In the genomic region with DNA sequence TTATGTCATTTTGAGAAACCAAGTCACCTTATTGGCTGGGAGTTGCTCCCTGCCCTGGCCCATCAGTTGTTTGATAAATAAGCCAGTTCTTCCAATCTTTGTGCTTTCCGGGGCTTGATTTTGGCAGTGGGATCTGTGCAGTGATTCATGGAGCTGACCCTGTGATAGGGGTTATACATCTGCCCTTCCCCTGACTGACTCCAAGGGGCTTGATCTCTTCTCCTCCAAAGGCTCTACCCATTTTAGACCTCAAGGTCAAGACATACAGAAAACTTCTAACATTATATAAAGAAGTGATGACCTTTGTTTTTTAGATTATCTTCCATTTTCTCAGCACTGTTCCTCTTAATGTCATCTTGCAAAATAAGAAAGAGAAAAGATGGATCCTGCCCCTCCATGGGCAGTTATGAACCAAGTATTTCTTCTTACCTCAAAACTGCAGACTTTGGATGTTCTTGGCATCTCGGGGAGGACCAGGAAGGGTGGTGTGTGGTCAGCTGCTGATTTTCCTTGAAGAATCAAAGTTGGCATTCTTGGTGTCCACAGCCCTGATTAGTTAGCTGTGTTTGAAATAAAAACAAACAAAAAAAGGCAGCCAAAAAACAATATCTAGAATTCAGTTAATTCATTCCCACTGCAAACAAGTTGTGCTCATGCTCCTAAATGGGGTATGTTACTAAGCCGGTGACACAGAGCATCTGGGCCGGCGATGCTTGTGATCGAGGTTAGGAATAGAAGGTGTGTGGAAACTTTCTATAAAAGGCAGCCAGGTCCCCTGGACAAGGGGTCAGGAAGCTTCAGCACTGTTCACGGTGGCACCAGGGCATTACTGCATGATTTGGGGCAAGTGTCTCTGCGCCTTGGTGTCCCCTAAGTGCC, we compare ENCODE assay signal across 16 cellular contexts.
DNase-seq lines count a peak whose midpoint lies in the region; ATAC-seq, FAIRE-seq and TF ChIP-seq lines count a peak whose summit lies in the region.
"Had no signal": no experiment of that assay in that cellular context is flagged by ENCODE, and none has a peak within 500 bp of the region (broad histone marks: within the 10 kb centered on the region; RNA-seq: fewer than 3 reads in every experiment).

No MANE protein-coding gene starts in this region.

- H2AFZ ChIP-seq in SK-N-SH (ENCODE audit: low read depth): no peak overlapping the region

- no peak for TF ChIP-seq EP300 in SK-N-SH (IDR thresholded peaks at IDR 0.05; ENCODE audit: borderline replicate concordance in 1 of 2, low read depth in 1 of 2, low read length in 1 of 2)
- no peak for TF ChIP-seq EP300 in gastroesophageal sphincter (IDR thresholded peaks at IDR 0.05)

- H3K9me3 ChIP-seq in SK-N-SH: no peaks in the 10 kb centered on the region
- no peaks in the 10 kb centered on the region for H3K9me3 ChIP-seq in gastroesophageal sphincter
- no peaks in the 10 kb centered on the region for H3K9me3 ChIP-seq in psoas muscle
- H3K9me3 ChIP-seq in uterus: no peaks in the 10 kb centered on the region
- H3K9me3 ChIP-seq in mucosa of descending colon: no peaks in the 10 kb centered on the region

- H3K4me3 ChIP-seq in SK-N-SH (ENCODE audit: low read depth in 2 of 2, low read length in 1 of 2) (no peak overlapping the region), gastroesophageal sphincter (no peak overlapping the region), psoas muscle (peak overlapping the region; percentile 12), uterus (no peak overlapping the region), mucosa of descending colon (no peak overlapping the region)

- TF ChIP-seq RAD21 in SK-N-SH (IDR thresholded peaks at IDR 0.05; ENCODE audit: low read length): no peak

- H3K27me3 ChIP-seq in SK-N-SH (ENCODE audit: insufficient read depth) (no peaks in the 10 kb centered on the region), gastroesophageal sphincter (no peaks in the 10 kb centered on the region), psoas muscle (ENCODE audit: insufficient read depth in 3 of 3, low read length in 2 of 3) (no peaks in the 10 kb centered on the region), uterus (no peaks in the 10 kb centered on the region)

- H3K4me2 ChIP-seq in SK-N-SH: peak overlapping the region; percentile 36

- no peak for FAIRE-seq in frontal cortex (lab: Jason Lieb, UNC)

- 82% methylated on average over 8 of the region's 8 CpGs for WGBS in SK-N-SH (ENCODE audit: low lambda C conversion rate)
- WGBS in gastroesophageal sphincter (ENCODE audit: low coverage in 1 of 2), 2 donors: 42 to 60% methylated on average over 7 to 8 of the region's 8 CpGs
- WGBS in psoas muscle, 3 donors: 28 to 49% (median 32%) methylated on average over 8 of the region's 8 CpGs

- DNase-seq in SK-N-SH (no peak), psoas muscle (peak; percentile 31 to 80), uterus (no peak), mucosa of descending colon (no peak), GDM1 (lab: John Stamatoyannopoulos, UW) (no peak), frontal cortex (ENCODE audit: low spot score in 2 of 2) (no peak)
- DNase-seq: activated CD8-positive, alpha-beta memory T cell treated with anti-CD3 and anti-CD28 coated beads, Interleukin-2, amount 10 ng/mL, durations not matched to agents 7 days and 5 days; activated naive CD4-positive, alpha-beta T cell treated with anti-CD3 and anti-CD28 coated beads, Interleukin-2, amount 50 U/mL, for 16 hours; glutamatergic neuron; KG1; NCI-H187; NCI-H748 treated with DMSO at 0.1 percent for 48 hours; SHP77 treated with DMSO at 0.1 percent for 48 hours had no signal

- no peak overlapping the region for H3K9ac ChIP-seq in SK-N-SH

- TF ChIP-seq POLR2A in gastroesophageal sphincter (IDR thresholded peaks at IDR 0.05): no peak
- no peak for TF ChIP-seq POLR2A in uterus (IDR thresholded peaks at IDR 0.05)

- intact Hi-C loops in psoas muscle (cut with DNase I) (loop anchor here in 1 of 2 donors (2.0 kb wide), 1 partner anchor 34 kb away; no protein-coding TSS in a partner anchor), uterus (cut with DNase I; ENCODE audit: low total_unique reads) (loop anchor here (5.0 kb wide), 1 partner anchor 120 kb away; a partner anchor contains a TSS), mucosa of descending colon (cut with DNase I, micrococcal nuclease) (no loop called here)

- H3K79me2 ChIP-seq in SK-N-SH (ENCODE audit: insufficient read depth): peaks cover 85% of the 10 kb centered on the region

- CTCF ChIA-PET in SK-N-SH (lab: Yijun Ruan, JAX): interaction anchor here (0.8 to 4.4 kb wide), 2 partner anchors 13 to 121 kb away, joined by 3 to 36 read pairs; a partner anchor contains a TSS

- POLR2A ChIA-PET in SK-N-SH (lab: Yijun Ruan, JAX): interaction anchor here (0.6 kb wide), 1 partner anchor 87 kb away, joined by 3 read pairs; no protein-coding TSS in a partner anchor

- TF ChIP-seq CTCF in SK-N-SH (IDR thresholded peaks at IDR 0.05) (no peak), gastroesophageal sphincter (IDR thresholded peaks at IDR 0.05) (no peak), psoas muscle (IDR thresholded peaks at IDR 0.05) (no peak), uterus (IDR thresholded peaks at IDR 0.05) (no peak), mucosa of descending colon (IDR thresholded peaks at IDR 0.05) (no peak)

- H3K36me3 ChIP-seq in SK-N-SH (replicated peaks in 1 of 2; ENCODE audit: control insufficient read depth in 1 of 2, insufficient read depth in 2 of 2, low read length in 1 of 2) (no peaks in the 10 kb centered on the region), gastroesophageal sphincter (no peaks in the 10 kb centered on the region), psoas muscle (ENCODE audit: insufficient read depth in 1 of 2, low read depth in 1 of 2) (no peaks in the 10 kb centered on the region), uterus (no peaks in the 10 kb centered on the region), mucosa of descending colon (ENCODE audit: low read depth) (no peaks in the 10 kb centered on the region)

- H4K20me1 ChIP-seq in SK-N-SH (ENCODE audit: insufficient read depth): peaks cover 19% of the 10 kb centered on the region

- peak overlapping the region in 1 of 2 experiments; percentile 81; a peak in 2 of 4 replicates for H3K27ac ChIP-seq in SK-N-SH (ENCODE audit: low read depth in 2 of 2, low read length in 1 of 2)
- peak overlapping the region; percentile 76 to 89 (median 86) for H3K27ac ChIP-seq in gastroesophageal sphincter
- H3K27ac ChIP-seq in psoas muscle: peak overlapping the region; percentile 88
- H3K27ac ChIP-seq in uterus: peak overlapping the region; percentile 92 to 97
- H3K27ac ChIP-seq: 22Rv1 had no signal

- no peaks in the 10 kb centered on the region for H3K9me2 ChIP-seq in SK-N-SH

- ATAC-seq in SK-N-SH treated with all-trans-retinoic acid at 6 μM for 48 hours (no peak), gastroesophageal sphincter (peak; percentile 32), psoas muscle (peak; percentile 83 to 91 (median 90)), mucosa of descending colon (no peak)
- ATAC-seq: activated CD8-positive, alpha-beta memory T cell treated with anti-CD3 and anti-CD28 coated beads, Interleukin-2, amount 10 ng/mL, durations not matched to agents 7 days and 5 days had no signal

- H3K4me1 ChIP-seq in SK-N-SH (ENCODE audit: control insufficient read depth in 1 of 2, insufficient read depth in 2 of 2, low read depth in 1 of 2, low read length in 1 of 2) (peaks cover 32 to 39% of the 10 kb centered on the region in 2 experiments), gastroesophageal sphincter (peaks cover 4 to 70% (median 40%) of the 10 kb centered on the region in 3 donors), psoas muscle (peaks cover 56% of the 10 kb centered on the region), uterus (peaks cover 10 to 18% of the 10 kb centered on the region in 2 donors), mucosa of descending colon (ENCODE audit: low read depth) (no peaks in the 10 kb centered on the region)

- peaks cover 31% of the 10 kb centered on the region for H3F3A ChIP-seq in SK-N-SH (replicated peaks; ENCODE audit: insufficient read depth)

TF ChIP-seq in SK-N-SH, 30 proteins besides CTCF, POLR2A, EP300 and RAD21 (continues in another document):
- TF ChIP-seq TEAD4 (IDR thresholded peaks at IDR 0.05; ENCODE audit: borderline replicate concordance, insufficient read depth) (no peak), TAF1 (IDR thresholded peaks at IDR 0.05; ENCODE audit: borderline replicate concordance, low read depth, low read length) (no peak), YY1 (IDR thresholded peaks at IDR 0.05; ENCODE audit: low read depth) (no peak), FOXJ3 (CRISPR knock-in tag; IDR thresholded peaks at IDR 0.05) (no peak), GATA2 (CRISPR knock-in tag; IDR thresholded peaks at IDR 0.05) (no peak), RXRA (IDR thresholded peaks at IDR 0.05; ENCODE audit: borderline replicate concordance, low read depth) (no peak)
- TF ChIP-seq, protein P1, sequence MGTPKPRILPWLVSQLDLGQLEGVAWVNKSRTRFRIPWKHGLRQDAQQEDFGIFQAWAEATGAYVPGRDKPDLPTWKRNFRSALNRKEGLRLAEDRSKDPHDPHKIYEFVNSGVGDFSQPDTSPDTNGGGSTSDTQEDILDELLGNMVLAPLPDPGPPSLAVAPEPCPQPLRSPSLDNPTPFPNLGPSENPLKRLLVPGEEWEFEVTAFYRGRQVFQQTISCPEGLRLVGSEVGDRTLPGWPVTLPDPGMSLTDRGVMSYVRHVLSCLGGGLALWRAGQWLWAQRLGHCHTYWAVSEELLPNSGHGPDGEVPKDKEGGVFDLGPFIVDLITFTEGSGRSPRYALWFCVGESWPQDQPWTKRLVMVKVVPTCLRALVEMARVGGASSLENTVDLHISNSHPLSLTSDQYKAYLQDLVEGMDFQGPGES (IDR thresholded peaks at IDR 0.05; ENCODE audit: low read depth, low read length): no peak

TF ChIP-seq in SK-N-SH treated with all-trans-retinoic acid at 6 μM for 48 hours, 23 proteins besides CTCF, POLR2A, EP300 and RAD21 (continues in another document):
- TF ChIP-seq TOX (CRISPR knock-in tag; IDR thresholded peaks at IDR 0.05; ENCODE audit: borderline replicate concordance) (no peak), ARNTL (CRISPR knock-in tag; IDR thresholded peaks at IDR 0.05; ENCODE audit: borderline replicate concordance, low read depth) (no peak)
- TF ChIP-seq, protein P2, sequence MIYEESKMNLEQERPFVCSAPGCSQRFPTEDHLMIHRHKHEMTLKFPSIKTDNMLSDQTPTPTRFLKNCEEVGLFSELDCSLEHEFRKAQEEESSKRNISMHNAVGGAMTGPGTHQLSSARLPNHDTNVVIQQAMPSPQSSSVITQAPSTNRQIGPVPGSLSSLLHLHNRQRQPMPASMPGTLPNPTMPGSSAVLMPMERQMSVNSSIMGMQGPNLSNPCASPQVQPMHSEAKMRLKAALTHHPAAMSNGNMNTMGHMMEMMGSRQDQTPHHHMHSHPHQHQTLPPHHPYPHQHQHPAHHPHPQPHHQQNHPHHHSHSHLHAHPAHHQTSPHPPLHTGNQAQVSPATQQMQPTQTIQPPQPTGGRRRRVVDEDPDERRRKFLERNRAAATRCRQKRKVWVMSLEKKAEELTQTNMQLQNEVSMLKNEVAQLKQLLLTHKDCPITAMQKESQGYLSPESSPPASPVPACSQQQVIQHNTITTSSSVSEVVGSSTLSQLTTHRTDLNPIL (CRISPR knock-in tag; IDR thresholded peaks at IDR 0.05; ENCODE audit: low read depth): no peak

Comparison
In these comparisons a context has a peak if more than half of its experiments do, and no peak if none do; other contexts are left out.
1. DNase-seq: peak in psoas muscle (2 of 2); none in SK-N-SH (single experiment), uterus (0 of 2), mucosa of descending colon (0 of 3), GDM1 (single experiment) and frontal cortex (0 of 2).
2. ATAC-seq: peak in gastroesophageal sphincter (single experiment) and psoas muscle (4 of 4); none in SK-N-SH treated with all-trans-retinoic acid at 6 μM for 48 hours (single experiment) and mucosa of descending colon (single experiment).